In the genomic region with DNA sequence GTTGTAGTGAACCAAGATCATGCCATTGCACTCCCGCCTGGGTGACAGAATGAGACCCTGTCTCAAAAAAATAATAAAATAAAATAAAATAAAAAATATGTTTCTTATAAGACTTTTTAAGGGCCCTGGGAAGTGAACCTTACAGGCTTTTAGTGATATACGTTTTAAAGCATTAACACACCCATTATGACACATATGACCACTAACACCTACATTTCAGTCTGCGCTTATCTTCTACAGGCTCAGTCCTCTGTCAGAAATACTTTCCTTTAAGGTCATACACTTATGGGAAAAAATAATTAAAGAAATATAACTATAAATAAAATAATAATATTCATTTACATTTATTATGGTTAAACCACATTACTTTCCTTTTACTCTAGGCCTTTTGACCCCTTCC, we compare ENCODE assay signal across 18 cellular contexts. TPM values are rescaled to one million over a fixed set of nuclear protein-coding genes. Genes with fewer than 3 reads are reported as not detected.
DNase-seq lines count a peak whose midpoint lies in the region; ATAC-seq and TF ChIP-seq lines count a peak whose summit lies in the region.
"Had no signal": no experiment of that assay in that cellular context is flagged by ENCODE, and none has a peak within 500 bp of the region (broad histone marks: within the 10 kb centered on the region; RNA-seq: fewer than 3 reads in every experiment).

No MANE protein-coding gene starts in this region.

- no peaks in the 10 kb centered on the region for H3K27me3 ChIP-seq in layer of hippocampus (ENCODE audit: control insufficient read depth, insufficient read depth, low read length)
- H3K27me3 ChIP-seq: BLaER1 treated with 17β-estradiol and CSF1 and Interleukin-3, amounts not matched to agents 10 nM and 100 nM had no signal

- no peak for DNase-seq in natural killer cell
- DNase-seq in natural killer cell treated with Interleukin-12 subunit alpha and Interleukin-12 subunit beta and Interleukin-15 and Interleukin-18, amount 100 ng/mL, for 72 hours (ENCODE audit: low spot score), result no peak
- no peak for DNase-seq in mesenteric fat pad (ENCODE audit: low spot score)
- DNase-seq in activated CD4-positive, alpha-beta T cell treated with anti-CD3 and anti-CD28 coated beads, Interleukin-2, amount 50 U/mL, for 4 hours, result no peak
- DNase-seq in endothelial cell (ENCODE audit: low spot score), result no peak
- DNase-seq: Calu3; CD8-positive, alpha-beta T cell; DMS79 treated with DMSO at 0.1 percent for 48 hours; GF-D8; GM23248 had no signal

- H3K9me3 Mint-ChIP-seq in natural killer cell, result no peaks in the 10 kb centered on the region
- no peaks in the 10 kb centered on the region for H3K9me3 Mint-ChIP-seq in natural killer cell treated with Interleukin-12 subunit alpha and Interleukin-12 subunit beta and Interleukin-15 and Interleukin-18, amount 100 ng/mL, for 72 hours
- H3K9me3 Mint-ChIP-seq in endothelial cell (ENCODE audit: unreplicated experiment), result no peaks in the 10 kb centered on the region
- H3K9me3 Mint-ChIP-seq: CD8-positive, alpha-beta T cell had no signal

- H3K27me3 Mint-ChIP-seq in natural killer cell (ENCODE audit: low read depth in 2 of 2) (no peaks in the 10 kb centered on the region), endothelial cell (ENCODE audit: unreplicated experiment) (no peaks in the 10 kb centered on the region)
- H3K27me3 Mint-ChIP-seq in natural killer cell treated with Interleukin-12 subunit alpha and Interleukin-12 subunit beta and Interleukin-15 and Interleukin-18, amount 100 ng/mL, for 72 hours, result no peaks in the 10 kb centered on the region
- H3K27me3 Mint-ChIP-seq: B cell had no signal

- intact Hi-C loops in natural killer cell (cut with micrococcal nuclease), result no loop called here

- TF ChIP-seq CTCF in natural killer cell (IDR thresholded peaks at IDR 0.05) (no peak), endothelial cell (IDR thresholded peaks at IDR 0.05; ENCODE audit: unreplicated experiment) (no peak)

- peak overlapping the region; percentile 69 to 75 for H3K27ac Mint-ChIP-seq in natural killer cell
- H3K27ac Mint-ChIP-seq in natural killer cell treated with Interleukin-12 subunit alpha and Interleukin-12 subunit beta and Interleukin-15 and Interleukin-18, amount 100 ng/mL, for 72 hours, result no peak overlapping the region
- no peak overlapping the region for H3K27ac Mint-ChIP-seq in endothelial cell (ENCODE audit: unreplicated experiment)
- H3K27ac Mint-ChIP-seq: B cell; CD8-positive, alpha-beta T cell had no signal

- H3K27ac ChIP-seq in cingulate gyrus (ENCODE audit: low read depth, low read length) (peak overlapping the region; percentile 92), layer of hippocampus (ENCODE audit: low read depth, low read length) (peak overlapping the region; percentile 79)
- H3K27ac ChIP-seq: 22Rv1; BLaER1 treated with 17β-estradiol and CSF1 and Interleukin-3, amounts not matched to agents 10 nM and 100 nM; GM23248; HL-60 had no signal

- H3K4me1 Mint-ChIP-seq in natural killer cell, result peaks cover 28 to 34% of the 10 kb centered on the region in 2 donors
- peaks cover 12 to 14% of the 10 kb centered on the region in 2 donors for H3K4me1 Mint-ChIP-seq in natural killer cell treated with Interleukin-12 subunit alpha and Interleukin-12 subunit beta and Interleukin-15 and Interleukin-18, amount 100 ng/mL, for 72 hours (ENCODE audit: low read depth in 2 of 2)
- H3K4me1 Mint-ChIP-seq in endothelial cell (ENCODE audit: unreplicated experiment), result peaks cover 13% of the 10 kb centered on the region

- no peak overlapping the region for H3K4me3 Mint-ChIP-seq in natural killer cell
- no peak overlapping the region for H3K4me3 Mint-ChIP-seq in natural killer cell treated with Interleukin-12 subunit alpha and Interleukin-12 subunit beta and Interleukin-15 and Interleukin-18, amount 100 ng/mL, for 72 hours
- no peak overlapping the region for H3K4me3 Mint-ChIP-seq in endothelial cell (ENCODE audit: unreplicated experiment)
- H3K4me3 Mint-ChIP-seq: B cell; CD8-positive, alpha-beta T cell had no signal

- ATAC-seq in natural killer cell, result peak; percentile 50 to 96 (median 93)
- no peak for ATAC-seq in natural killer cell treated with Interleukin-12 subunit alpha and Interleukin-12 subunit beta and Interleukin-15 and Interleukin-18, amount 100 ng/mL, for 72 hours
- no peak for ATAC-seq in HG02623 (IDR thresholded peaks at IDR 0.05; ENCODE audit: unreplicated experiment)
- ATAC-seq: CD8-positive, alpha-beta T cell had no signal

- peaks cover 5% of the 10 kb centered on the region for H3K36me3 Mint-ChIP-seq in natural killer cell
- peaks cover 17% of the 10 kb centered on the region for H3K36me3 Mint-ChIP-seq in natural killer cell treated with Interleukin-12 subunit alpha and Interleukin-12 subunit beta and Interleukin-15 and Interleukin-18, amount 100 ng/mL, for 72 hours
- no peaks in the 10 kb centered on the region for H3K36me3 Mint-ChIP-seq in endothelial cell (ENCODE audit: low read depth, unreplicated experiment)

RNA-seq across cellular contexts. Expression of a gene that starts 21.9 kb away (rescaled TPM):
- total RNA-seq in natural killer cell, result 10 to 100 TPM; 49.2 to 67.9 (median 54.8) TPM
- 10 to 100 TPM; 45.0 to 51.0 TPM for total RNA-seq in natural killer cell treated with Interleukin-12 subunit alpha and Interleukin-12 subunit beta and Interleukin-15 and Interleukin-18, amount 100 ng/mL, for 72 hours
- 27.2 TPM for total RNA-seq in mesenteric fat pad
- 35.4 TPM for total RNA-seq in endothelial cell (ENCODE audit: unreplicated experiment)

RNA-seq across cellular contexts. Expression of a gene that starts 31.3 kb away (rescaled TPM):
- total RNA-seq in natural killer cell (1 to 10 TPM in 1 of 3 donors, under 1 TPM in 2; 0.79 to 1.4 (median 0.80) TPM), mesenteric fat pad (0.74 TPM), endothelial cell (ENCODE audit: unreplicated experiment) (1.1 TPM)
- total RNA-seq in natural killer cell treated with Interleukin-12 subunit alpha and Interleukin-12 subunit beta and Interleukin-15 and Interleukin-18, amount 100 ng/mL, for 72 hours, result under 1 TPM; 0.64 to 0.78 TPM
- total RNA-seq: H4 had no signal

Comparison
In these comparisons a context has a peak if more than half of its experiments do, and no peak if none do; other contexts are left out.
1. ATAC-seq: peak in natural killer cell (3 of 3); none in natural killer cell treated with Interleukin-12 subunit alpha and Interleukin-12 subunit beta and Interleukin-15 and Interleukin-18, amount 100 ng/mL, for 72 hours (0 of 2) and HG02623 (single experiment).
2. H3K27ac Mint-ChIP-seq: peak in natural killer cell (2 of 2); none in natural killer cell treated with Interleukin-12 subunit alpha and Interleukin-12 subunit beta and Interleukin-15 and Interleukin-18, amount 100 ng/mL, for 72 hours (0 of 2) and endothelial cell (single experiment).